ENCODE assay signal across 10 cellular contexts in genomic region chr10:129970404-129971364, GRCh38. TPM values are rescaled to one million over a fixed set of nuclear protein-coding genes. Genes with fewer than 3 reads are reported as not detected.
DNase-seq lines count a peak whose midpoint lies in the region; ATAC-seq and TF ChIP-seq lines count a peak whose summit lies in the region.
"Had no signal": no experiment of that assay in that cellular context is flagged by ENCODE, and none has a peak within 500 bp of the region (broad histone marks: within the 10 kb centered on the region; RNA-seq: fewer than 3 reads in every experiment).

No MANE protein-coding gene starts in this region.

- H3K4me3 Mint-ChIP-seq in IgD-negative memory B cell (peak overlapping the region in 3 of 4 donors; percentile 27 to 60 (median 52)), endodermal cell (peak overlapping the region; percentile 46)

- H3K27me3 Mint-ChIP-seq in IgD-negative memory B cell (peaks cover 39% of the 10 kb centered on the region), endodermal cell (ENCODE audit: insufficient read depth) (peaks cover 87% of the 10 kb centered on the region)

- no peaks in the 10 kb centered on the region for H3K9me3 ChIP-seq in endodermal cell (ENCODE audit: control insufficient read depth, low read length)

- H3K4me1 Mint-ChIP-seq in IgD-negative memory B cell (peaks cover 3 to 11% (median 7%) of the 10 kb centered on the region in 3 donors), endodermal cell (peaks cover 14% of the 10 kb centered on the region)

- intact Hi-C loops in posterior vena cava (cut with DNase I): loop anchor here in 1 of 2 donors (5.0 kb wide), 1 partner anchor 943 kb away; no protein-coding TSS in a partner anchor

- TF ChIP-seq CTCF in endodermal cell (conservative IDR thresholded peaks at IDR 0.05): no peak

- H3K4me3 ChIP-seq in endodermal cell (ENCODE audit: low read length): peak overlapping the region; percentile 44

- DNase-seq in DMS79 treated with DMSO at 0.1 percent for 48 hours (lab: John Stamatoyannopoulos, UW) (peak; percentile 13), DMS79 (lab: John Stamatoyannopoulos, UW) (no peak), endodermal cell (peak; percentile 70), posterior vena cava (ENCODE audit: low spot score) (peak; percentile 78), anterior cingulate cortex (lab: John Stamatoyannopoulos, UW) (no peak)
- DNase-seq: 8988T, kidney glomerular epithelial cell had no signal

- H3K9me3 Mint-ChIP-seq in IgD-negative memory B cell (peaks cover 0 to 9% (median 0%) of the 10 kb centered on the region in 3 donors), endodermal cell (no peaks in the 10 kb centered on the region)

- H3K27ac Mint-ChIP-seq in IgD-negative memory B cell (peak overlapping the region; percentile 73 to 96 (median 85)), endodermal cell (no peak overlapping the region)

- ATAC-seq in GM19455 (IDR thresholded peaks at IDR 0.05; ENCODE audit: unreplicated experiment) (no peak), HG03342 (IDR thresholded peaks at IDR 0.05; ENCODE audit: unreplicated experiment) (no peak)

- H3K9ac ChIP-seq in endodermal cell (ENCODE audit: extremely low read depth, low read length, poor library complexity, severe bottlenecking): no peak overlapping the region

- WGBS in endodermal cell (ENCODE audit: insufficient coverage in 1 of 2, insufficient read length in 1 of 2), 2 experiments: 1 to 2% methylated on average over 13 to 59 of the region's 60 CpGs

- H3K36me3 Mint-ChIP-seq in IgD-negative memory B cell (no peaks in the 10 kb centered on the region), endodermal cell (ENCODE audit: low read depth) (no peaks in the 10 kb centered on the region)

- H3K27ac ChIP-seq in endodermal cell (ENCODE audit: low read depth, low read length): no peak overlapping the region

- H3K36me3 ChIP-seq in endodermal cell (ENCODE audit: control insufficient read depth, insufficient read depth, low read length): no peaks in the 10 kb centered on the region

- H3K27me3 ChIP-seq in endodermal cell (ENCODE audit: control insufficient read depth, insufficient read depth, low read length, poor library complexity, severe bottlenecking): peaks cover 95% of the 10 kb centered on the region

- H3K4me1 ChIP-seq in endodermal cell (ENCODE audit: control insufficient read depth, insufficient read depth, low read length): peaks cover 4% of the 10 kb centered on the region

RNA-seq across cellular contexts. Expression of gene EBF3, which starts 6.6 kb away (rescaled TPM):
- polyA plus RNA-seq in IgD-negative memory B cell: not detected
- total RNA-seq in endodermal cell (1 to 10 TPM in 1 of 2 donors, under 1 TPM in 1; 0.44 to 2.0 TPM), posterior vena cava (1 to 10 TPM; 8.7 to 9.1 TPM)
- 20.8 TPM for polyA plus RNA-seq in endodermal cell (2013, experiment 1 of 2)
- 16.1 TPM for polyA plus RNA-seq in endodermal cell (2013, experiment 2 of 2)

Comparison
In these comparisons a context has a peak if more than half of its experiments do, and no peak if none do; other contexts are left out.
1. DNase-seq: peak in DMS79 treated with DMSO at 0.1 percent for 48 hours (single experiment), endodermal cell (single experiment) and posterior vena cava (single experiment); none in DMS79 (single experiment) and anterior cingulate cortex (0 of 58).